21 cellular contexts compared by ENCODE assay signal in genomic region chr17:79981090-79981489, GRCh38. TPM values are rescaled to one million over a fixed set of nuclear protein-coding genes. Genes with fewer than 3 reads are reported as not detected.
DNase-seq lines count a peak whose midpoint lies in the region; ATAC-seq and TF ChIP-seq lines count a peak whose summit lies in the region.
"Had no signal": no experiment of that assay in that cellular context is flagged by ENCODE, and none has a peak within 500 bp of the region (broad histone marks: within the 10 kb centered on the region; RNA-seq: fewer than 3 reads in every experiment).

No MANE protein-coding gene starts in this region.

- H3K4me3 Mint-ChIP-seq in mesothelial cell of epicardium (no peak overlapping the region), endothelial cell (ENCODE audit: unreplicated experiment) (no peak overlapping the region)
- no peak overlapping the region for H3K4me3 Mint-ChIP-seq in stimulated activated naive CD8-positive, alpha-beta T cell treated with anti-CD3 and anti-CD28 coated beads, Interleukin-15, amount 100 ng/mL, for 72 hours
- H3K4me3 Mint-ChIP-seq: activated naive CD8-positive, alpha-beta T cell; activated T-helper 1 cell treated with anti-CD3 and anti-CD28 coated beads, Interleukin-12 subunit alpha, Interleukin-12 subunit beta, Interleukin-2, Interleukin-4 antibody, amounts not matched to agents 30 ng/mL and 10 ng/mL and 1 ng/mL, durations not matched to agents 14 hours and 24 hours and 36 hours; naive B cell; stimulated activated naive CD8-positive, alpha-beta T cell treated with anti-CD3 and anti-CD28 coated beads, Interleukin-15, Interleukin-2, amounts not matched to agents 100 ng/mL and 50 ng/mL, for 24 hours had no signal

- H3K4me1 ChIP-seq in spleen = peaks cover 0 to 51% (median 5%) of the 10 kb centered on the region in 6 donors
- H3K4me1 ChIP-seq in esophagus squamous epithelium = no peaks in the 10 kb centered on the region
- H3K4me1 ChIP-seq: pancreas had no signal

- no peak overlapping the region for H3K4me3 ChIP-seq in spleen
- H3K4me3 ChIP-seq in esophagus squamous epithelium = no peak overlapping the region
- H3K4me3 ChIP-seq: pancreas, skin epidermis had no signal

- H3K36me3 ChIP-seq in spleen (peaks cover 0 to 14% (median 0%) of the 10 kb centered on the region in 6 donors), esophagus squamous epithelium (peaks cover 0 to 17% (median 0%) of the 10 kb centered on the region in 3 donors)
- H3K36me3 ChIP-seq: pancreas had no signal

- DNase-seq in activated CD4-positive, CD25-positive, alpha-beta regulatory T cell treated with anti-CD3 and anti-CD28 coated beads, Interleukin-2, amount 50 U/mL, for 72 hours = peak; percentile 5
- DNase-seq in cerebellar cortex (ENCODE audit: low spot score) (peak; percentile 72), mesothelial cell of epicardium (ENCODE audit: low spot score in 2 of 2, unreplicated experiment in 2 of 2) (no peak), spleen (peak; percentile 51), endothelial cell (ENCODE audit: low spot score) (no peak), esophagus squamous epithelium (lab: John Stamatoyannopoulos, UW) (no peak)
- no peak for DNase-seq in stimulated activated naive CD8-positive, alpha-beta T cell treated with anti-CD3 and anti-CD28 coated beads, Interleukin-15, amount 100 ng/mL, for 72 hours
- DNase-seq: 8988T; cortex of kidney; Karpas-422; naive B cell; NCI-H2029 treated with DMSO at 0.1 percent for 48 hours; NCI-H446; stimulated activated CD4-positive, alpha-beta T cell treated with anti-CD3 and anti-CD28 coated beads, Interleukin-4, amount 100 ng/mL, for 1 hour; T-helper 9 cell had no signal

- H3K27me3 Mint-ChIP-seq in mesothelial cell of epicardium (ENCODE audit: low read depth) (no peaks in the 10 kb centered on the region), endothelial cell (ENCODE audit: unreplicated experiment) (peaks cover 2% of the 10 kb centered on the region)
- no peaks in the 10 kb centered on the region for H3K27me3 Mint-ChIP-seq in stimulated activated naive CD8-positive, alpha-beta T cell treated with anti-CD3 and anti-CD28 coated beads, Interleukin-15, amount 100 ng/mL, for 72 hours
- H3K27me3 Mint-ChIP-seq: activated naive CD8-positive, alpha-beta T cell; naive B cell; stimulated activated naive CD8-positive, alpha-beta T cell treated with anti-CD3 and anti-CD28 coated beads, Interleukin-15, Interleukin-2, amounts not matched to agents 100 ng/mL and 50 ng/mL, for 24 hours had no signal

- TF ChIP-seq CTCF in mesothelial cell of epicardium (IDR thresholded peaks at IDR 0.05; ENCODE audit: unreplicated experiment) (no peak), spleen (IDR thresholded peaks at IDR 0.05 in 8 of 11, conservative IDR thresholded peaks at IDR 0.05 in 3 of 11) (no peak), endothelial cell (IDR thresholded peaks at IDR 0.05; ENCODE audit: unreplicated experiment) (no peak), esophagus squamous epithelium (IDR thresholded peaks at IDR 0.05) (no peak)

- peak overlapping the region; percentile 22 for H3K27ac Mint-ChIP-seq in mesothelial cell of epicardium
- H3K27ac Mint-ChIP-seq in endothelial cell (ENCODE audit: unreplicated experiment) = no peak overlapping the region
- H3K27ac Mint-ChIP-seq in stimulated activated naive CD8-positive, alpha-beta T cell treated with anti-CD3 and anti-CD28 coated beads, Interleukin-15, amount 100 ng/mL, for 72 hours = no peak overlapping the region
- H3K27ac Mint-ChIP-seq: activated naive CD8-positive, alpha-beta T cell; activated T-helper 1 cell treated with anti-CD3 and anti-CD28 coated beads, Interleukin-12 subunit alpha, Interleukin-12 subunit beta, Interleukin-2, Interleukin-4 antibody, amounts not matched to agents 30 ng/mL and 10 ng/mL and 1 ng/mL, durations not matched to agents 14 hours and 24 hours and 36 hours; stimulated activated naive CD8-positive, alpha-beta T cell treated with anti-CD3 and anti-CD28 coated beads, Interleukin-15, Interleukin-2, amounts not matched to agents 100 ng/mL and 50 ng/mL, for 24 hours had no signal

- no peaks in the 10 kb centered on the region for H3K27me3 ChIP-seq in spleen (replicated peaks in 1 of 7)
- no peaks in the 10 kb centered on the region for H3K27me3 ChIP-seq in esophagus squamous epithelium
- H3K27me3 ChIP-seq: pancreas had no signal

- H3K27ac ChIP-seq in spleen = no peak overlapping the region
- H3K27ac ChIP-seq in esophagus squamous epithelium = no peak overlapping the region
- H3K27ac ChIP-seq: pancreas had no signal

- WGBS in spleen, 5 donors = 88 to 93% (median 91%) methylated on average over 15 of the region's 15 CpGs
- 86 to 93% methylated on average over 15 of the region's 15 CpGs for WGBS in esophagus squamous epithelium, 2 donors

- no peaks in the 10 kb centered on the region for H3K36me3 Mint-ChIP-seq in mesothelial cell of epicardium
- peaks cover 11% of the 10 kb centered on the region for H3K36me3 Mint-ChIP-seq in endothelial cell (ENCODE audit: low read depth, unreplicated experiment)
- H3K36me3 Mint-ChIP-seq: activated naive CD8-positive, alpha-beta T cell; naive B cell had no signal

- H3K4me1 Mint-ChIP-seq in mesothelial cell of epicardium = peaks cover 13% of the 10 kb centered on the region
- peaks cover 26% of the 10 kb centered on the region for H3K4me1 Mint-ChIP-seq in endothelial cell (ENCODE audit: unreplicated experiment)
- no peaks in the 10 kb centered on the region for H3K4me1 Mint-ChIP-seq in stimulated activated naive CD8-positive, alpha-beta T cell treated with anti-CD3 and anti-CD28 coated beads, Interleukin-15, amount 100 ng/mL, for 72 hours
- H3K4me1 Mint-ChIP-seq: naive B cell had no signal

- intact Hi-C loops in spleen (cut with DNase I; ENCODE audit: low total_unique reads) (loop anchor here (10.0 kb wide), 1 partner anchor 136 kb away; no protein-coding TSS in a partner anchor), esophagus squamous epithelium (cut with DNase I) (loop anchor here (10.0 kb wide), 1 partner anchor 146 kb away; the partner anchor contains the start of gene CBX4)

- TF ChIP-seq POLR2A in spleen (IDR thresholded peaks at IDR 0.05) = no peak
- TF ChIP-seq POLR2A in esophagus squamous epithelium (IDR thresholded peaks at IDR 0.05) = no peak

- no peak for ATAC-seq in activated CD4-positive, CD25-positive, alpha-beta regulatory T cell treated with anti-CD3 and anti-CD28 coated beads, Interleukin-2, amount 50 U/mL, for 24 hours
- ATAC-seq in stimulated activated naive CD8-positive, alpha-beta T cell treated with anti-CD3 and anti-CD28 coated beads, Interleukin-15, amount 100 ng/mL, for 72 hours = no peak
- ATAC-seq: pancreas had no signal

- H3K9me3 ChIP-seq in spleen (no peaks in the 10 kb centered on the region), esophagus squamous epithelium (no peaks in the 10 kb centered on the region)
- H3K9me3 ChIP-seq: pancreas had no signal

- no peaks in the 10 kb centered on the region for H3K9me3 Mint-ChIP-seq in mesothelial cell of epicardium
- no peaks in the 10 kb centered on the region for H3K9me3 Mint-ChIP-seq in endothelial cell (ENCODE audit: unreplicated experiment)
- no peaks in the 10 kb centered on the region for H3K9me3 Mint-ChIP-seq in stimulated activated naive CD8-positive, alpha-beta T cell treated with anti-CD3 and anti-CD28 coated beads, Interleukin-15, amount 100 ng/mL, for 72 hours
- H3K9me3 Mint-ChIP-seq: activated T-helper 1 cell treated with anti-CD3 and anti-CD28 coated beads, Interleukin-12 subunit alpha, Interleukin-12 subunit beta, Interleukin-2, Interleukin-4 antibody, amounts not matched to agents 30 ng/mL and 10 ng/mL and 1 ng/mL, durations not matched to agents 14 hours and 24 hours and 36 hours; naive B cell; stimulated activated naive CD8-positive, alpha-beta T cell treated with anti-CD3 and anti-CD28 coated beads, Interleukin-15, Interleukin-2, amounts not matched to agents 100 ng/mL and 50 ng/mL, for 24 hours had no signal

RNA-seq across cellular contexts. Expression of gene TBC1D16, which starts 54.6 kb away (rescaled TPM):
- total RNA-seq in mesothelial cell of epicardium (69.8 to 76.0 TPM (median 73.2 TPM) in 3 replicates), spleen (10 to 100 TPM in 6 of 7 donors, 1 to 10 TPM in 1; 5.6 to 33.6 (median 25.5) TPM), endothelial cell (ENCODE audit: unreplicated experiment) (126 TPM), esophagus squamous epithelium (10 to 100 TPM in 2 of 4 donors, 1 to 10 TPM in 2; 6.4 to 20.2 (median 11.5) TPM)
- 1 to 10 TPM; 1.3 to 5.4 (median 3.0) TPM for polyA plus RNA-seq in spleen

RNA-seq across cellular contexts. Expression of gene CCDC40, which starts 55.4 kb away (rescaled TPM):
- total RNA-seq in mesothelial cell of epicardium (20.6 to 25.9 TPM (median 23.5 TPM) in 3 replicates), spleen (1 to 10 TPM; 1.2 to 8.3 (median 3.8) TPM), endothelial cell (ENCODE audit: unreplicated experiment) (7.7 TPM), esophagus squamous epithelium (1 to 10 TPM in 3 of 4 donors, under 1 TPM in 1; 0.32 to 3.9 (median 2.1) TPM)
- under 1 TPM; 0.30 to 0.70 (median 0.64) TPM for polyA plus RNA-seq in spleen

Comparison
In these comparisons a context has a peak if more than half of its experiments do, and no peak if none do; other contexts are left out.
1. DNase-seq: peak in activated CD4-positive, CD25-positive, alpha-beta regulatory T cell treated with anti-CD3 and anti-CD28 coated beads, Interleukin-2, amount 50 U/mL, for 72 hours (single experiment), cerebellar cortex (single experiment) and spleen (single experiment); none in mesothelial cell of epicardium (0 of 2), endothelial cell (single experiment), esophagus squamous epithelium (single experiment) and stimulated activated naive CD8-positive, alpha-beta T cell treated with anti-CD3 and anti-CD28 coated beads, Interleukin-15, amount 100 ng/mL, for 72 hours (0 of 2).